Comparison of ENCODE assay signal across 8 cellular contexts in genomic region chr4:155759372-155760252, GRCh38. TPM values are rescaled to one million over a fixed set of nuclear protein-coding genes. Genes with fewer than 3 reads are reported as not detected.
A peak's percentile ranks its signal among the peaks of the same experiment; 100 is the strongest.
DNase-seq lines count a peak whose midpoint lies in the region; ATAC-seq, FAIRE-seq and TF ChIP-seq lines count a peak whose summit lies in the region.

No MANE protein-coding gene starts in this region.

- H3K4me2 ChIP-seq in H1 (ENCODE audit: insufficient read depth in 1 of 2, low read depth in 2 of 2, low read length in 2 of 2) = peak overlapping the region; percentile 80 to 85
- peak overlapping the region; percentile 85 for H3K4me2 ChIP-seq in mesenchymal stem cell (ENCODE audit: low read length, poor library complexity, severe bottlenecking)

- H2BK15ac ChIP-seq in H1 (ENCODE audit: low read length) = no peak overlapping the region
- H2BK15ac ChIP-seq in mesenchymal stem cell (ENCODE audit: low read depth, poor library complexity, severe bottlenecking) = peak overlapping the region; percentile 90

- H3K9me3 ChIP-seq in SJCRH30 (replicated peaks) = no peaks in the 10 kb centered on the region
- no peaks in the 10 kb centered on the region for H3K9me3 ChIP-seq in H1 (ENCODE audit: insufficient read depth in 2 of 2, low read depth in 1 of 2, low read length in 1 of 2)
- no peaks in the 10 kb centered on the region for H3K9me3 ChIP-seq in mesenchymal stem cell (ENCODE audit: control insufficient read depth, low read length)
- H3K9me3 ChIP-seq in thyroid gland = no peaks in the 10 kb centered on the region

- TF ChIP-seq CTCF in H1 (IDR thresholded peaks at IDR 0.05; ENCODE audit: control extremely low read depth in 1 of 3, insufficient read depth in 1 of 3, low read depth in 1 of 3, low read length in 3 of 3) (no peak), thyroid gland (IDR thresholded peaks at IDR 0.05) (no peak)

- no peaks in the 10 kb centered on the region for H3K36me3 Mint-ChIP-seq in activated CD8-positive, alpha-beta memory T cell treated with anti-CD3 and anti-CD28 coated beads, Interleukin-2, amount 10 ng/mL, durations not matched to agents 7 days and 5 days

- TF ChIP-seq POLR2A in H1 (IDR thresholded peaks at IDR 0.05; ENCODE audit: control extremely low read depth in 1 of 2, low read depth in 2 of 2, low read length in 2 of 2) (no peak), thyroid gland (IDR thresholded peaks at IDR 0.05) (no peak)

- no peaks in the 10 kb centered on the region for H3K36me3 ChIP-seq in SJCRH30
- H3K36me3 ChIP-seq in H1 (ENCODE audit: control insufficient read depth in 2 of 4, insufficient read depth in 4 of 4, low read length in 3 of 4) = no peaks in the 10 kb centered on the region
- no peaks in the 10 kb centered on the region for H3K36me3 ChIP-seq in mesenchymal stem cell (ENCODE audit: control insufficient read depth in 1 of 2, insufficient read depth in 2 of 2, low read depth in 1 of 2, low read length in 2 of 2)
- no peaks in the 10 kb centered on the region for H3K36me3 ChIP-seq in thyroid gland

- no peak for TF ChIP-seq EP300 in H1 (IDR thresholded peaks at IDR 0.05; ENCODE audit: borderline replicate concordance in 1 of 2, low read depth in 2 of 2, low read length in 2 of 2)

- DNase-seq in activated CD8-positive, alpha-beta memory T cell treated with anti-CD3 and anti-CD28 coated beads for 24 hours = peak; percentile 59
- no peak for DNase-seq in activated CD8-positive, alpha-beta memory T cell treated with anti-CD3 and anti-CD28 coated beads, Interleukin-2, amount 10 ng/mL, durations not matched to agents 7 days and 5 days
- peak; percentile 5 to 11 for DNase-seq in SJCRH30
- peak in 1 of 2 experiments; percentile 66 for DNase-seq in H1 (ENCODE audit: low read depth in 1 of 2, low spot score in 2 of 2)
- peak; percentile 47 for DNase-seq in mesenchymal stem cell
- DNase-seq in thyroid gland = peak; percentile 29 to 33
- DNase-seq in NCI-H1092 treated with DMSO at 0.1 percent for 48 hours (lab: John Stamatoyannopoulos, UW) = no peak

- H3K4me3 ChIP-seq in SJCRH30 (peak overlapping the region; percentile 67), H1 (ENCODE audit: extremely low read depth in 1 of 4, insufficient read depth in 2 of 4, low read depth in 3 of 4, low read length in 4 of 4) (peak overlapping the region; percentile 49 to 75 (median 52)), mesenchymal stem cell (ENCODE audit: insufficient read depth in 1 of 2, low read depth in 1 of 2, low read length in 2 of 2) (peak overlapping the region; percentile 84 to 87), thyroid gland (replicated peaks in 1 of 3) (peak overlapping the region; percentile 49 to 65 (median 54))

- H3K79me1 ChIP-seq in H1 (ENCODE audit: low read depth, low read length) (no peaks in the 10 kb centered on the region), mesenchymal stem cell (replicated peaks; ENCODE audit: low read length, poor library complexity, severe bottlenecking) (peaks cover 7% of the 10 kb centered on the region)

- peak overlapping the region; percentile 44; the same call in 1 of the 2 replicates for H3K27ac ChIP-seq in SJCRH30
- no peak overlapping the region for H3K27ac ChIP-seq in H1 (ENCODE audit: low read depth, low read length)
- H3K27ac ChIP-seq in mesenchymal stem cell (ENCODE audit: low read length, poor library complexity, severe bottlenecking) = no peak overlapping the region
- H3K27ac ChIP-seq in thyroid gland = peak overlapping the region; percentile 27 to 88 (median 80)

- H2BK20ac ChIP-seq in H1 (ENCODE audit: low read length) = no peak overlapping the region

- no peaks in the 10 kb centered on the region for H4K20me1 ChIP-seq in H1 (replicated peaks in 1 of 2; ENCODE audit: control insufficient read depth in 1 of 2, insufficient read depth in 2 of 2, low read length in 2 of 2)

- no peak overlapping the region; the same call in 1 of the 2 replicates for H2BK12ac ChIP-seq in H1 (ENCODE audit: low read depth, low read length)
- peak overlapping the region; percentile 83 to 89 for H2BK12ac ChIP-seq in mesenchymal stem cell (ENCODE audit: low read length in 2 of 2)

- no peaks in the 10 kb centered on the region for H3K27me3 ChIP-seq in SJCRH30
- peaks cover 3 to 16% (median 9%) of the 10 kb centered on the region in 4 experiments for H3K27me3 ChIP-seq in H1 (replicated peaks in 1 of 4; ENCODE audit: control insufficient read depth in 3 of 4, extremely low read depth in 1 of 4, insufficient read depth in 3 of 4, low read length in 3 of 4)
- H3K27me3 ChIP-seq in mesenchymal stem cell (ENCODE audit: control insufficient read depth in 1 of 2, insufficient read depth in 1 of 2, low read length in 2 of 2) = no peaks in the 10 kb centered on the region
- no peaks in the 10 kb centered on the region for H3K27me3 ChIP-seq in thyroid gland

- 2% methylated on average over 25 of the region's 77 CpGs; no CpG with 5 or more reads in 1 of the 2 experiments for WGBS in H1 (ENCODE audit: extremely low coverage in 1 of 2, insufficient coverage in 1 of 2, insufficient read length in 1 of 2, insufficient replicate concordance in 2 of 2, low coverage in 1 of 2, low lambda C conversion rate in 2 of 2, missing lambda C conversion rate in 1 of 2), 2 experiments
- 3% methylated on average over 75 of the region's 77 CpGs for WGBS in mesenchymal stem cell
- 5 to 6% methylated on average over 32 to 44 of the region's 77 CpGs for WGBS in thyroid gland, 2 donors

- H2AFZ ChIP-seq in H1 (ENCODE audit: low read length) (peak overlapping the region; percentile 12; the same call in 1 of the 2 replicates), mesenchymal stem cell (ENCODE audit: low read depth, low read length) (peak overlapping the region; percentile 86)

- POLR2A ChIA-PET in H1 (lab: Charles Lee; ENCODE audit: partially characterized antibody) = interaction anchor here (0.6 kb wide), 1 partner anchor 324 kb away, joined by 3 read pairs; no protein-coding TSS in a partner anchor

- H3K9me3 Mint-ChIP-seq in activated CD8-positive, alpha-beta memory T cell treated with anti-CD3 and anti-CD28 coated beads, Interleukin-2, amount 10 ng/mL, durations not matched to agents 7 days and 5 days (ENCODE audit: low read depth) = no peaks in the 10 kb centered on the region

- no peak overlapping the region for H3K27ac Mint-ChIP-seq in activated CD8-positive, alpha-beta memory T cell treated with anti-CD3 and anti-CD28 coated beads, Interleukin-2, amount 10 ng/mL, durations not matched to agents 7 days and 5 days

- no peaks in the 10 kb centered on the region for H3K4me1 ChIP-seq in SJCRH30
- H3K4me1 ChIP-seq in H1 (replicated peaks in 1 of 4; ENCODE audit: control insufficient read depth in 3 of 4, insufficient read depth in 4 of 4, low read length in 3 of 4) = peaks cover 0 to 6% (median 0%) of the 10 kb centered on the region in 4 experiments; a peak in 2 of 7 replicates
- peaks cover 8% of the 10 kb centered on the region for H3K4me1 ChIP-seq in mesenchymal stem cell (ENCODE audit: control insufficient read depth, insufficient read depth, low read depth, low read length)
- H3K4me1 ChIP-seq in thyroid gland = peaks cover 0 to 16% of the 10 kb centered on the region in 2 donors

- peaks cover 4% of the 10 kb centered on the region for H3K4me1 Mint-ChIP-seq in activated CD8-positive, alpha-beta memory T cell treated with anti-CD3 and anti-CD28 coated beads, Interleukin-2, amount 10 ng/mL, durations not matched to agents 7 days and 5 days

- H3K18ac ChIP-seq in H1 (ENCODE audit: extremely low read depth, low read length) (no peak overlapping the region), mesenchymal stem cell (ENCODE audit: low read depth in 1 of 2, low read length in 2 of 2) (peak overlapping the region in 1 of 2 experiments; percentile 82)

- no peak overlapping the region for H2BK5ac ChIP-seq in H1 (ENCODE audit: low read depth, low read length)
- H2BK5ac ChIP-seq in mesenchymal stem cell (ENCODE audit: low read depth, low read length, poor library complexity, severe bottlenecking) = peak overlapping the region; percentile 76

- H3K14ac ChIP-seq in H1 (ENCODE audit: insufficient read length) (no peak overlapping the region), mesenchymal stem cell (ENCODE audit: low read length in 2 of 2) (peak overlapping the region in 1 of 2 experiments; percentile 72)

- ATAC-seq in activated CD8-positive, alpha-beta memory T cell treated with anti-CD3 and anti-CD28 coated beads, Interleukin-2, amount 10 ng/mL, durations not matched to agents 7 days and 5 days = no peak
- peak; percentile 18 for ATAC-seq in HG02938 (IDR thresholded peaks at IDR 0.05; ENCODE audit: unreplicated experiment)

- H3K27me3 Mint-ChIP-seq in activated CD8-positive, alpha-beta memory T cell treated with anti-CD3 and anti-CD28 coated beads, Interleukin-2, amount 10 ng/mL, durations not matched to agents 7 days and 5 days = peaks cover 38% of the 10 kb centered on the region

- H3K4ac ChIP-seq in H1 (replicated peaks; ENCODE audit: insufficient read length, low read depth, low read length) = no peak overlapping the region
- H3K4ac ChIP-seq in mesenchymal stem cell (ENCODE audit: low read depth in 1 of 2, low read length in 2 of 2) = peak overlapping the region in 1 of 2 experiments; percentile 43

- H4K91ac ChIP-seq in H1 (replicated peaks; ENCODE audit: insufficient read length, low read length) (no peak overlapping the region), mesenchymal stem cell (ENCODE audit: low read length) (no peak overlapping the region)

- H2AK5ac ChIP-seq in H1 (ENCODE audit: low read depth, low read length) (no peak overlapping the region), mesenchymal stem cell (ENCODE audit: low read length, severe bottlenecking) (peak overlapping the region; percentile 65)

- CTCF ChIA-PET in activated CD8-positive, alpha-beta memory T cell treated with anti-CD3 and anti-CD28 coated beads, Interleukin-2, amount 10 ng/mL, durations not matched to agents 7 days and 5 days (lab: Charles Lee) = no interaction called here
- CTCF ChIA-PET in H1 (lab: Charles Lee; ENCODE audit: partially characterized antibody) = interaction anchor here (0.6 to 2.5 kb wide), 7 partner anchors 11 to 627 kb away, joined by 3 to 14 read pairs (median 3); no protein-coding TSS in a partner anchor

- no peak overlapping the region for H3K4me3 Mint-ChIP-seq in activated CD8-positive, alpha-beta memory T cell treated with anti-CD3 and anti-CD28 coated beads, Interleukin-2, amount 10 ng/mL, durations not matched to agents 7 days and 5 days

- TF ChIP-seq RAD21 in H1 (IDR thresholded peaks at IDR 0.05 in 1 of 2, conservative IDR thresholded peaks at IDR 0.05 in 1 of 2; ENCODE audit: low read depth in 2 of 2, low read length in 2 of 2) = no peak

- H3K56ac ChIP-seq in H1 (replicated peaks; ENCODE audit: insufficient read length, low read depth, low read length) = no peak overlapping the region

- no peak for FAIRE-seq in H1 (lab: Jason Lieb, UNC)

- no peak overlapping the region for H2BK120ac ChIP-seq in H1 (replicated peaks; ENCODE audit: low read depth, low read length)
- H2BK120ac ChIP-seq in mesenchymal stem cell (ENCODE audit: low read depth, low read length) = no peak overlapping the region

- H3K9ac ChIP-seq in H1 (replicated peaks in 1 of 4; ENCODE audit: extremely low read depth in 1 of 4, low read depth in 3 of 4, low read length in 3 of 4) (no peak overlapping the region), mesenchymal stem cell (ENCODE audit: low read length) (peak overlapping the region; percentile 79)

- no peaks in the 10 kb centered on the region for H3K79me2 ChIP-seq in H1 (ENCODE audit: control insufficient read depth in 1 of 2, insufficient read depth in 2 of 2, low read length in 2 of 2)

- H3K23ac ChIP-seq in H1 (ENCODE audit: insufficient read length) (no peak overlapping the region), mesenchymal stem cell (ENCODE audit: low read length in 2 of 2) (peak overlapping the region in 1 of 2 experiments; percentile 64)

- H4K5ac ChIP-seq in H1 (ENCODE audit: insufficient read length, low read depth, low read length) = peak overlapping the region; percentile 31

- H4K8ac ChIP-seq in H1 (ENCODE audit: extremely low read depth, insufficient read depth, low read length) = peak overlapping the region; percentile 35; the same call in 1 of the 2 replicates
- peak overlapping the region; percentile 27 for H4K8ac ChIP-seq in mesenchymal stem cell (ENCODE audit: low read length)

- H3K23me2 ChIP-seq in H1 (ENCODE audit: low read depth, low read length) = peaks cover 7% of the 10 kb centered on the region; the same call in 1 of the 2 replicates

- intact Hi-C loops in thyroid gland (cut with DNase I) = loop anchor here (5.0 kb wide), 1 partner anchor 92 kb away; the partner anchor contains the start of gene GUCY1A1

RNA-seq across cellular contexts. Expression of gene GUCY1B1, which starts 0.8 kb away (rescaled TPM):
- total RNA-seq in activated CD8-positive, alpha-beta memory T cell treated with anti-CD3 and anti-CD28 coated beads, Interleukin-2, amount 10 ng/mL, durations not matched to agents 7 days and 5 days = 1 to 10 TPM in 1 of 2 experiments, under 1 TPM in 1; 0.09 to 1.5 TPM
- 3.1 and 3.2 TPM in 2 replicates for total RNA-seq in SJCRH30 (2014; rRNA removed; shearing (Covaris generic))
- total RNA-seq in H1 (2021; fragmentation: NEBNext Ultra II Directional; extraction: Animal tissue kit (Norgen Biotek cat#: 25700)) = 2.1 and 2.9 TPM in 2 replicates
- 0.77 and 1.5 TPM in 2 replicates for polyA plus RNA-seq in H1 (2011; rRNA removed)
- polyA plus RNA-seq in H1 (2011; cell fraction: cytosol; rRNA removed) = 1.5 TPM
- 0.80 TPM for polyA plus RNA-seq in H1 (2011; cell fraction: nucleus; rRNA removed)
- polyA plus RNA-seq in H1 (2012, experiment 1 of 2) = 1.5 to 3.0 TPM (median 1.9 TPM) in 4 replicates
- polyA plus RNA-seq in H1 (2012, experiment 2 of 2) = 0.13 TPM
- 1.8 TPM for polyA plus RNA-seq in H1 (2013, experiment 1 of 2)
- 1.7 TPM for polyA plus RNA-seq in H1 (2013, experiment 2 of 2)
- 2.4 and 2.6 TPM in 2 replicates for polyA minus RNA-seq in H1 (2011; rRNA and poly(A)+ RNA removed)
- polyA minus RNA-seq in H1 (2011; cell fraction: cytosol; rRNA and poly(A)+ RNA removed) = 1.4 TPM
- polyA minus RNA-seq in H1 (2011; cell fraction: nucleus; rRNA and poly(A)+ RNA removed) = 2.5 TPM
- 6.1 TPM for polyA plus RNA-seq in mesenchymal stem cell (2013, experiment 1 of 2)
- 6.1 TPM for polyA plus RNA-seq in mesenchymal stem cell (2013, experiment 2 of 2)
- total RNA-seq in thyroid gland = 10 to 100 TPM in 1 of 4 donors, 1 to 10 TPM in 3; 5.0 to 11.3 (median 7.3) TPM

Comparison
In these comparisons a context has a peak if more than half of its experiments do, and no peak if none do; other contexts are left out.
1. DNase-seq: peak in activated CD8-positive, alpha-beta memory T cell treated with anti-CD3 and anti-CD28 coated beads for 24 hours (single experiment), SJCRH30 (2 of 2), mesenchymal stem cell (single experiment) and thyroid gland (2 of 2); none in activated CD8-positive, alpha-beta memory T cell treated with anti-CD3 and anti-CD28 coated beads, Interleukin-2, amount 10 ng/mL, durations not matched to agents 7 days and 5 days (single experiment) and NCI-H1092 treated with DMSO at 0.1 percent for 48 hours (single experiment).
2. H3K27ac ChIP-seq: peak in SJCRH30 (single experiment) and thyroid gland (3 of 3); none in H1 (single experiment) and mesenchymal stem cell (single experiment).
3. Peak in every context shown above with its lines, with median percentiles within 50 percentile points of each other: H3K4me3 ChIP-seq.